ENCODE assay signal across 1 cellular context in genomic region chr4:137070614-137071013, GRCh38.
TF ChIP-seq lines count a peak whose summit lies in the region.

No MANE protein-coding gene starts in this region.

TF ChIP-seq in GM12878, 131 proteins besides CTCF, POLR2A, EP300 and RAD21:
- TF ChIP-seq CBFB (IDR thresholded peaks at IDR 0.05; ENCODE audit: low read depth) (no peak), ELK1 (IDR thresholded peaks at IDR 0.05; ENCODE audit: low read depth, low read length) (no peak), SUZ12 (IDR thresholded peaks at IDR 0.05; ENCODE audit: unreplicated experiment) (no peak), E4F1 (IDR thresholded peaks at IDR 0.05; ENCODE audit: borderline replicate concordance, partially characterized antibody) (no peak), FOXK2 (IDR thresholded peaks at IDR 0.05) (no peak), RUNX3 (IDR thresholded peaks at IDR 0.05; ENCODE audit: low read length) (no peak), CHD4 (IDR thresholded peaks at IDR 0.05) (no peak)
